27 cellular contexts compared by ENCODE assay signal in genomic region chr6:108247965-108248536, GRCh38. TPM values are rescaled to one million over a fixed set of nuclear protein-coding genes. Genes with fewer than 3 reads are reported as not detected.
DNase-seq lines count a peak whose midpoint lies in the region; ATAC-seq, FAIRE-seq and TF ChIP-seq lines count a peak whose summit lies in the region.
"Had no signal": no experiment of that assay in that cellular context is flagged by ENCODE, and none has a peak within 500 bp of the region (broad histone marks: within the 10 kb centered on the region; RNA-seq: fewer than 3 reads in every experiment).

No MANE protein-coding gene starts in this region.

- peak; percentile 56 for FAIRE-seq in GM19239 (lab: Jason Lieb, UNC)
- FAIRE-seq: frontal cortex had no signal

- H3K36me3 ChIP-seq in OCI-LY7 (ENCODE audit: insufficient read depth, low read length): peaks cover 56% of the 10 kb centered on the region
- no peaks in the 10 kb centered on the region for H3K36me3 ChIP-seq in uterus
- H3K36me3 ChIP-seq: lower lobe of right lung, ovary, upper lobe of left lung had no signal

- CTCF ChIA-PET in OCI-LY7 (lab: Charles Lee; ENCODE audit: unreplicated experiment): interaction anchor here (0.6 kb wide), 1 partner anchor 244 kb away, joined by 3 read pairs; no protein-coding TSS in a partner anchor

- H3K4me1 Mint-ChIP-seq in activated naive CD8-positive, alpha-beta T cell treated with anti-CD3 and anti-CD28 coated beads for 36 hours: peaks cover 41% of the 10 kb centered on the region
- peaks cover 36 to 79% (median 62%) of the 10 kb centered on the region in 3 donors for H3K4me1 Mint-ChIP-seq in naive B cell

- intact Hi-C loops in OCI-LY7 (cut with micrococcal nuclease; ENCODE audit: unreplicated experiment): no loop called here
- intact Hi-C loops in uterus (cut with DNase I; ENCODE audit: low total_unique reads): no loop called here

- peaks cover 9% of the 10 kb centered on the region for H3K9me3 Mint-ChIP-seq in activated naive CD8-positive, alpha-beta T cell treated with anti-CD3 and anti-CD28 coated beads for 36 hours
- peaks cover 0 to 6% (median 0%) of the 10 kb centered on the region in 7 donors for H3K9me3 Mint-ChIP-seq in naive B cell
- H3K9me3 Mint-ChIP-seq: activated T-cell treated with anti-CD3 and anti-CD28 coated beads, Interleukin-2, amount 50 U/mL, for 4 hours; central memory CD8-positive, alpha-beta T cell; stimulated activated effector memory CD8-positive, alpha-beta T cell treated with anti-CD3 and anti-CD28 coated beads, Interleukin-12 subunit alpha, Interleukin-12 subunit beta, amount 100 ng/mL, for 72 hours had no signal

- no peaks in the 10 kb centered on the region for H3K9me2 ChIP-seq in OCI-LY7 (ENCODE audit: insufficient read depth, low read length)

- 0 out of 2 replicates have a peak, but pooled peaks cover 11% of the 10 kb centered on the region for H4K20me1 ChIP-seq in OCI-LY7 (ENCODE audit: insufficient read depth, low read length)

- H3K4me1 ChIP-seq in OCI-LY7 (ENCODE audit: insufficient read depth, low read length, poor library complexity, severe bottlenecking): peaks cover 13% of the 10 kb centered on the region
- H3K4me1 ChIP-seq in uterus: no peaks in the 10 kb centered on the region

- TF ChIP-seq CTCF in OCI-LY7 (conservative IDR thresholded peaks at IDR 0.05; ENCODE audit: low read length) (peak; percentile 27; the same call in 1 of the 2 replicates), uterus (IDR thresholded peaks at IDR 0.05) (no peak)

- H3K9me3 ChIP-seq in OCI-LY7 (ENCODE audit: low read length) (no peaks in the 10 kb centered on the region), uterus (no peaks in the 10 kb centered on the region)
- H3K9me3 ChIP-seq: body of pancreas, lower lobe of right lung, ovary, upper lobe of left lung had no signal

- POLR2A ChIA-PET in OCI-LY7 (lab: Charles Lee): interaction anchor here (0.6 to 0.7 kb wide), 2 partner anchors 10 to 19 kb away, joined by 3 read pairs; no protein-coding TSS in a partner anchor

- peaks cover 77% of the 10 kb centered on the region for H3K79me2 ChIP-seq in OCI-LY7 (ENCODE audit: insufficient read depth, low read depth, low read length)

- no peak for DNase-seq in GM19239 (ENCODE audit: insufficient read length, low spot score)
- DNase-seq in OCI-LY7 (ENCODE audit: low spot score): no peak
- no peak for DNase-seq in activated naive CD8-positive, alpha-beta T cell treated with anti-CD3 and anti-CD28 coated beads for 36 hours
- no peak for DNase-seq in naive B cell
- no peak for DNase-seq in uterus
- no peak for DNase-seq in NK-92 (lab: John Stamatoyannopoulos, UW; ENCODE audit: unreplicated experiment)
- no peak for DNase-seq in NCI-H187 (lab: John Stamatoyannopoulos, UW)
- DNase-seq: activated CD4-positive, alpha-beta T cell treated with anti-CD3 and anti-CD28 coated beads, Interleukin-2, amount 10 ng/mL, durations not matched to agents 7 days and 5 days; activated T-cell treated with anti-CD3 and anti-CD28 coated beads, Interleukin-2, amount 50 U/mL, for 4 hours; body of pancreas; COR-L47; dermis blood vessel endothelial cell; DMS53; lower lobe of right lung; MV-4-11; NCI-H146; nephron progenitor cell; ovary; PC-9; SW 1271; T-helper 9 cell; upper lobe of left lung had no signal

- no peak for TF ChIP-seq POLR2A in uterus (IDR thresholded peaks at IDR 0.05)

- H3K36me3 Mint-ChIP-seq in activated naive CD8-positive, alpha-beta T cell treated with anti-CD3 and anti-CD28 coated beads for 36 hours: peaks cover 50% of the 10 kb centered on the region
- peaks cover 7 to 14% of the 10 kb centered on the region in 2 donors for H3K36me3 Mint-ChIP-seq in naive B cell

- no peaks in the 10 kb centered on the region for H3K27me3 Mint-ChIP-seq in activated naive CD8-positive, alpha-beta T cell treated with anti-CD3 and anti-CD28 coated beads for 36 hours
- H3K27me3 Mint-ChIP-seq in naive B cell: no peaks in the 10 kb centered on the region
- H3K27me3 Mint-ChIP-seq: activated CD4-positive, alpha-beta T cell treated with anti-CD3 and anti-CD28 coated beads, Interleukin-2, amount 10 ng/mL, durations not matched to agents 7 days and 5 days; central memory CD8-positive, alpha-beta T cell had no signal

- no peaks in the 10 kb centered on the region for H3K27me3 ChIP-seq in uterus
- H3K27me3 ChIP-seq: body of pancreas, ovary, upper lobe of left lung had no signal

- no TSS peak for BruUV-seq in OCI-LY7 (replicated peaks; lab: Mats Ljungman, UMichigan)

- H3K4me3 ChIP-seq in OCI-LY7 (ENCODE audit: low read depth, low read length, poor library complexity, severe bottlenecking) (no peak overlapping the region), uterus (no peak overlapping the region)
- H3K4me3 ChIP-seq: body of pancreas, lower lobe of right lung, ovary, PC-9, upper lobe of left lung had no signal

- H3K27ac ChIP-seq in OCI-LY7 (ENCODE audit: low read depth, low read length, poor library complexity, severe bottlenecking) (no peak overlapping the region), uterus (no peak overlapping the region)
- H3K27ac ChIP-seq: body of pancreas, C4-2B, lower lobe of right lung, ovary, PC-9, upper lobe of left lung had no signal

- ATAC-seq in naive B cell (ENCODE audit: low read depth in 2 of 2): no peak
- ATAC-seq: activated T-cell treated with anti-CD3 and anti-CD28 coated beads, Interleukin-2, amount 50 U/mL, for 4 hours; body of pancreas; lower lobe of right lung; Right ventricle myocardium inferior; stimulated activated effector memory CD8-positive, alpha-beta T cell treated with anti-CD3 and anti-CD28 coated beads, Interleukin-12 subunit alpha, Interleukin-12 subunit beta, amount 100 ng/mL, for 72 hours had no signal

- H2AFZ ChIP-seq in OCI-LY7 (ENCODE audit: low read length): no peak overlapping the region
- H2AFZ ChIP-seq: PC-9 had no signal

- no peak overlapping the region for H3K4me3 Mint-ChIP-seq in activated naive CD8-positive, alpha-beta T cell treated with anti-CD3 and anti-CD28 coated beads for 36 hours
- peak overlapping the region in 2 of 8 donors; percentile 6 to 32 for H3K4me3 Mint-ChIP-seq in naive B cell
- H3K4me3 Mint-ChIP-seq: activated CD4-positive, alpha-beta T cell treated with anti-CD3 and anti-CD28 coated beads, Interleukin-2, amount 10 ng/mL, durations not matched to agents 7 days and 5 days; activated T-cell treated with anti-CD3 and anti-CD28 coated beads, Interleukin-2, amount 50 U/mL, for 4 hours; central memory CD8-positive, alpha-beta T cell; nephron progenitor cell; stimulated activated effector memory CD8-positive, alpha-beta T cell treated with anti-CD3 and anti-CD28 coated beads, Interleukin-12 subunit alpha, Interleukin-12 subunit beta, amount 100 ng/mL, for 72 hours had no signal

- no peak overlapping the region for H3K4me2 ChIP-seq in OCI-LY7 (ENCODE audit: low read length)
- H3K4me2 ChIP-seq: PC-9 had no signal

- peak overlapping the region; percentile 3 for H3K27ac Mint-ChIP-seq in activated naive CD8-positive, alpha-beta T cell treated with anti-CD3 and anti-CD28 coated beads for 36 hours
- peak overlapping the region in 4 of 6 donors; percentile 2 to 66 (median 37) for H3K27ac Mint-ChIP-seq in naive B cell
- H3K27ac Mint-ChIP-seq: activated CD4-positive, alpha-beta T cell treated with anti-CD3 and anti-CD28 coated beads, Interleukin-2, amount 10 ng/mL, durations not matched to agents 7 days and 5 days; nephron progenitor cell; stimulated activated effector memory CD8-positive, alpha-beta T cell treated with anti-CD3 and anti-CD28 coated beads, Interleukin-12 subunit alpha, Interleukin-12 subunit beta, amount 100 ng/mL, for 72 hours had no signal

RNA-seq across cellular contexts. Expression of gene SNX3, which starts 12.8 kb away (rescaled TPM):
- total RNA-seq in OCI-LY7 (2014; rRNA removed; shearing (Covaris generic)): 67.9 and 72.9 TPM in 2 replicates
- total RNA-seq in OCI-LY7 (2022): 79.3 and 88.6 TPM in 2 replicates
- total RNA-seq in activated naive CD8-positive, alpha-beta T cell treated with anti-CD3 and anti-CD28 coated beads for 36 hours: 10 to 100 TPM; 75.0 to 81.6 TPM
- polyA plus RNA-seq in naive B cell (ENCODE audit: low read depth in 6 of 6): 100 to 1,000 TPM; 601 to 963 (median 659) TPM
- 100 to 1,000 TPM in 3 of 4 donors, 10 to 100 TPM in 1; 94.3 to 215 (median 160) TPM for total RNA-seq in uterus

RNA-seq across cellular contexts. Expression of gene AFG1L, which starts 46.8 kb away (rescaled TPM):
- 9.0 and 9.8 TPM in 2 replicates for total RNA-seq in OCI-LY7 (2014; rRNA removed; shearing (Covaris generic))
- 8.9 and 11.5 TPM in 2 replicates for total RNA-seq in OCI-LY7 (2022)
- 1 to 10 TPM; 4.0 to 4.6 TPM for total RNA-seq in activated naive CD8-positive, alpha-beta T cell treated with anti-CD3 and anti-CD28 coated beads for 36 hours
- polyA plus RNA-seq in naive B cell (ENCODE audit: low read depth in 6 of 6): 1 to 10 TPM; 2.6 to 6.8 (median 4.5) TPM
- 1 to 10 TPM in 3 of 4 donors, under 1 TPM in 1; under 0.01 to 9.4 (median 5.2) TPM for total RNA-seq in uterus
